In genomic region chr15:63815796-63816533, GRCh38 we compare ENCODE assay signal across 16 cellular contexts. TPM values are rescaled to one million over a fixed set of nuclear protein-coding genes. Genes with fewer than 3 reads are reported as not detected.
DNase-seq lines count a peak whose midpoint lies in the region; ATAC-seq and TF ChIP-seq lines count a peak whose summit lies in the region.
"Had no signal": no experiment of that assay in that cellular context is flagged by ENCODE, and none has a peak within 500 bp of the region (broad histone marks: within the 10 kb centered on the region; RNA-seq: fewer than 3 reads in every experiment).

No MANE protein-coding gene starts in this region.

- H3K36me3 ChIP-seq in CD8-positive, alpha-beta T cell (ENCODE audit: insufficient read depth, low read length) = no peaks in the 10 kb centered on the region
- H3K36me3 ChIP-seq: cardiac muscle cell had no signal

- POLR2A ChIA-PET in CD8-positive, alpha-beta T cell (lab: Charles Lee) = no interaction called here

- H3K4me1 Mint-ChIP-seq in CD8-positive, alpha-beta T cell (ENCODE audit: low read depth) = peaks cover 78% of the 10 kb centered on the region
- H3K4me1 Mint-ChIP-seq in activated T-cell treated with anti-CD3 and anti-CD28 coated beads, Interleukin-2, amount 50 U/mL, for 24 hours (ENCODE audit: low read depth) = peaks cover 74% of the 10 kb centered on the region
- H3K4me1 Mint-ChIP-seq in activated CD4-positive, alpha-beta T cell treated with anti-CD3 and anti-CD28 coated beads, Interleukin-2, amount 10 ng/mL, durations not matched to agents 24 days and 14 days = peaks cover 39% of the 10 kb centered on the region

- no peak overlapping the region for H3K4me3 ChIP-seq in CD8-positive, alpha-beta T cell (ENCODE audit: low read depth, low read length)
- H3K4me3 ChIP-seq: cardiac muscle cell, SK-N-MC had no signal

- no peak overlapping the region for H3K27ac ChIP-seq in CD8-positive, alpha-beta T cell (ENCODE audit: low read depth, low read length)
- H3K27ac ChIP-seq: cardiac muscle cell, SK-N-MC had no signal

- intact Hi-C loops in CD8-positive, alpha-beta T cell (cut with DNase I, micrococcal nuclease) = loop anchor here in 1 of 2 experiments (2.0 kb wide), 1 partner anchor 15 kb away; no protein-coding TSS in a partner anchor
- intact Hi-C loops in left ventricle myocardium superior (cut with micrococcal nuclease) (no loop called here), sciatic nerve (cut with DNase I) (no loop called here)
- intact Hi-C loops in activated CD4-positive, alpha-beta T cell treated with anti-CD3 and anti-CD28 coated beads, Interleukin-2, amount 10 ng/mL, durations not matched to agents 24 days and 14 days (cut with micrococcal nuclease) = no loop called here

- peak overlapping the region; percentile 16 for H3K27ac Mint-ChIP-seq in CD8-positive, alpha-beta T cell
- no peak overlapping the region for H3K27ac Mint-ChIP-seq in activated T-cell treated with anti-CD3 and anti-CD28 coated beads, Interleukin-2, amount 50 U/mL, for 24 hours
- no peak overlapping the region for H3K27ac Mint-ChIP-seq in activated CD4-positive, alpha-beta T cell treated with anti-CD3 and anti-CD28 coated beads, Interleukin-2, amount 10 ng/mL, durations not matched to agents 24 days and 14 days
- H3K27ac Mint-ChIP-seq: activated naive CD8-positive, alpha-beta T cell treated with anti-CD3 and anti-CD28 coated beads, Interleukin-2, amount 10 ng/mL, durations not matched to agents 7 days and 5 days had no signal

- H3K9me3 Mint-ChIP-seq in CD8-positive, alpha-beta T cell = no peaks in the 10 kb centered on the region
- no peaks in the 10 kb centered on the region for H3K9me3 Mint-ChIP-seq in activated T-cell treated with anti-CD3 and anti-CD28 coated beads, Interleukin-2, amount 50 U/mL, for 24 hours
- H3K9me3 Mint-ChIP-seq in activated CD4-positive, alpha-beta T cell treated with anti-CD3 and anti-CD28 coated beads, Interleukin-2, amount 10 ng/mL, durations not matched to agents 24 days and 14 days = no peaks in the 10 kb centered on the region
- H3K9me3 Mint-ChIP-seq: activated naive CD8-positive, alpha-beta T cell treated with anti-CD3 and anti-CD28 coated beads, Interleukin-2, amount 10 ng/mL, durations not matched to agents 7 days and 5 days; natural killer cell treated with Interleukin-12 subunit alpha and Interleukin-12 subunit beta and Interleukin-15 and Interleukin-18, amount 100 ng/mL, for 72 hours had no signal

- no peaks in the 10 kb centered on the region for H3K27me3 ChIP-seq in CD8-positive, alpha-beta T cell (ENCODE audit: insufficient read depth, low read length)
- H3K27me3 ChIP-seq: cardiac muscle cell had no signal

- DNase-seq in CD8-positive, alpha-beta T cell = no peak
- DNase-seq in OCI-M1 (lab: John Stamatoyannopoulos, UW) (peak; percentile 41), left ventricle myocardium superior (no peak), sciatic nerve (ENCODE audit: low spot score) (no peak), dermis blood vessel endothelial cell (no peak)
- no peak for DNase-seq in activated T-cell treated with anti-CD3 and anti-CD28 coated beads, Interleukin-2, amount 50 U/mL, for 24 hours
- no peak for DNase-seq in activated CD4-positive, alpha-beta T cell treated with anti-CD3 and anti-CD28 coated beads, Interleukin-2, amount 10 ng/mL, durations not matched to agents 24 days and 14 days
- DNase-seq: activated naive CD8-positive, alpha-beta T cell treated with anti-CD3 and anti-CD28 coated beads, Interleukin-2, amount 10 ng/mL, durations not matched to agents 7 days and 5 days; effector CD4-positive, alpha-beta T cell; GDM1; GOT3; NCI-H526 had no signal

- H3K9me3 ChIP-seq in CD8-positive, alpha-beta T cell (ENCODE audit: low read length) = no peaks in the 10 kb centered on the region

- CTCF ChIA-PET in CD8-positive, alpha-beta T cell (lab: Charles Lee) = no interaction called here

- no peaks in the 10 kb centered on the region for H3K27me3 Mint-ChIP-seq in CD8-positive, alpha-beta T cell (ENCODE audit: low read depth)
- H3K27me3 Mint-ChIP-seq in activated T-cell treated with anti-CD3 and anti-CD28 coated beads, Interleukin-2, amount 50 U/mL, for 24 hours = no peaks in the 10 kb centered on the region
- no peaks in the 10 kb centered on the region for H3K27me3 Mint-ChIP-seq in activated CD4-positive, alpha-beta T cell treated with anti-CD3 and anti-CD28 coated beads, Interleukin-2, amount 10 ng/mL, durations not matched to agents 24 days and 14 days
- H3K27me3 Mint-ChIP-seq: activated naive CD8-positive, alpha-beta T cell treated with anti-CD3 and anti-CD28 coated beads, Interleukin-2, amount 10 ng/mL, durations not matched to agents 7 days and 5 days; natural killer cell treated with Interleukin-12 subunit alpha and Interleukin-12 subunit beta and Interleukin-15 and Interleukin-18, amount 100 ng/mL, for 72 hours had no signal

- no peak overlapping the region for H3K4me3 Mint-ChIP-seq in CD8-positive, alpha-beta T cell
- no peak overlapping the region for H3K4me3 Mint-ChIP-seq in activated T-cell treated with anti-CD3 and anti-CD28 coated beads, Interleukin-2, amount 50 U/mL, for 24 hours
- H3K4me3 Mint-ChIP-seq in activated CD4-positive, alpha-beta T cell treated with anti-CD3 and anti-CD28 coated beads, Interleukin-2, amount 10 ng/mL, durations not matched to agents 24 days and 14 days = no peak overlapping the region
- H3K4me3 Mint-ChIP-seq: activated naive CD8-positive, alpha-beta T cell treated with anti-CD3 and anti-CD28 coated beads, Interleukin-2, amount 10 ng/mL, durations not matched to agents 7 days and 5 days; natural killer cell treated with Interleukin-12 subunit alpha and Interleukin-12 subunit beta and Interleukin-15 and Interleukin-18, amount 100 ng/mL, for 72 hours had no signal

- H3K36me3 Mint-ChIP-seq in CD8-positive, alpha-beta T cell = peaks cover 10% of the 10 kb centered on the region
- peaks cover 10% of the 10 kb centered on the region for H3K36me3 Mint-ChIP-seq in activated T-cell treated with anti-CD3 and anti-CD28 coated beads, Interleukin-2, amount 50 U/mL, for 24 hours (ENCODE audit: low read depth)
- H3K36me3 Mint-ChIP-seq in activated CD4-positive, alpha-beta T cell treated with anti-CD3 and anti-CD28 coated beads, Interleukin-2, amount 10 ng/mL, durations not matched to agents 24 days and 14 days (ENCODE audit: low read depth) = peaks cover 6% of the 10 kb centered on the region

- peaks cover 66% of the 10 kb centered on the region for H3K4me1 ChIP-seq in CD8-positive, alpha-beta T cell (ENCODE audit: insufficient read depth, low read length)

- TF ChIP-seq CTCF in CD8-positive, alpha-beta T cell (IDR thresholded peaks at IDR 0.05) = no peak

- no peak for ATAC-seq in CD8-positive, alpha-beta T cell
- peak; percentile 43 for ATAC-seq in left ventricle myocardium superior
- ATAC-seq in sciatic nerve = peak; percentile 45
- no peak for ATAC-seq in HG02588 (IDR thresholded peaks at IDR 0.05; ENCODE audit: unreplicated experiment)
- ATAC-seq: natural killer cell treated with Interleukin-12 subunit alpha and Interleukin-12 subunit beta and Interleukin-15 and Interleukin-18, amount 100 ng/mL, for 72 hours had no signal

RNA-seq across cellular contexts. Expression of gene HERC1, which starts 17.8 kb away (rescaled TPM):
- 100 to 1,000 TPM; 275 to 296 TPM for total RNA-seq in CD8-positive, alpha-beta T cell
- total RNA-seq in left ventricle myocardium superior = 71.4 TPM
- 160 TPM for total RNA-seq in sciatic nerve
- 327 and 331 TPM in 2 replicates for total RNA-seq in dermis blood vessel endothelial cell
- 69.8 and 78.3 TPM in 2 replicates for total RNA-seq in activated CD4-positive, alpha-beta T cell treated with anti-CD3 and anti-CD28 coated beads, Interleukin-2, amount 10 ng/mL, durations not matched to agents 24 days and 14 days

Comparison
In these comparisons a context has a peak if more than half of its experiments do, and no peak if none do; other contexts are left out.
1. ATAC-seq: peak in left ventricle myocardium superior (single experiment) and sciatic nerve (single experiment); none in CD8-positive, alpha-beta T cell (single experiment) and HG02588 (single experiment).